In genomic region chr2:128783193-128783671, GRCh38 we compare ENCODE assay signal across 19 cellular contexts.
"Had no signal": no experiment of that assay in that cellular context is flagged by ENCODE, and none has a peak within 500 bp of the region (broad histone marks: within the 10 kb centered on the region; RNA-seq: fewer than 3 reads in every experiment).

No MANE protein-coding gene starts in this region.

- H3K27me3 Mint-ChIP-seq: activated naive CD4-positive, alpha-beta T cell treated with anti-CD3 and anti-CD28 coated beads, Interleukin-2, amount 10 ng/mL, durations not matched to agents 7 days and 5 days; dendritic cell treated with granulocyte-macrophage colony-stimulating factor and Interleukin-4, amounts not matched to agents 40 ng/mL and 50 ng/mL, for 4 days; stimulated activated naive CD8-positive, alpha-beta T cell treated with anti-CD3 and anti-CD28 coated beads, Interleukin-15, amount 100 ng/mL, for 72 hours had no signal

- H3K4me1 Mint-ChIP-seq: activated naive CD4-positive, alpha-beta T cell treated with anti-CD3 and anti-CD28 coated beads, Interleukin-2, amount 10 ng/mL, durations not matched to agents 7 days and 5 days; memory B cell; stimulated activated naive CD8-positive, alpha-beta T cell treated with anti-CD3 and anti-CD28 coated beads, Interleukin-15, amount 100 ng/mL, for 72 hours had no signal

- H3K4me3 ChIP-seq: left lung, suprapubic skin, tibial nerve, uterus had no signal

- H3K4me1 ChIP-seq: foreskin keratinocyte, left lung, tibial nerve, uterus had no signal

- H3K36me3 ChIP-seq: left lung, suprapubic skin, tibial nerve, uterus, WERI-Rb-1 had no signal

- H3K27ac ChIP-seq: foreskin keratinocyte, left lung, suprapubic skin, tibial nerve, uterus, WERI-Rb-1 had no signal

- H3K9me3 ChIP-seq: left lung, suprapubic skin, tibial nerve, uterus had no signal

- H3K36me3 Mint-ChIP-seq: activated naive CD4-positive, alpha-beta T cell treated with anti-CD3 and anti-CD28 coated beads, Interleukin-2, amount 10 ng/mL, durations not matched to agents 7 days and 5 days; memory B cell had no signal

- H3K4me3 Mint-ChIP-seq: activated naive CD4-positive, alpha-beta T cell treated with anti-CD3 and anti-CD28 coated beads, Interleukin-2, amount 10 ng/mL, durations not matched to agents 7 days and 5 days; activated T-cell treated with anti-CD3 and anti-CD28 coated beads, Interleukin-2, amount 50 U/mL, for 4 hours; dendritic cell treated with granulocyte-macrophage colony-stimulating factor and Interleukin-4, amounts not matched to agents 40 ng/mL and 50 ng/mL, for 4 days; memory B cell; nephron progenitor cell; stimulated activated naive CD8-positive, alpha-beta T cell treated with anti-CD3 and anti-CD28 coated beads, Interleukin-15, amount 100 ng/mL, for 72 hours had no signal

- H3K9me3 Mint-ChIP-seq: nephron progenitor cell had no signal

- ATAC-seq: activated T-cell treated with anti-CD3 and anti-CD28 coated beads, Interleukin-2, amount 50 U/mL, for 4 hours; foreskin keratinocyte; left lung; SK-N-SH treated with all-trans-retinoic acid at 6 μM for 48 hours; stimulated activated naive CD8-positive, alpha-beta T cell treated with anti-CD3 and anti-CD28 coated beads, Interleukin-15, amount 100 ng/mL, for 72 hours had no signal

- H3K27ac Mint-ChIP-seq: activated naive CD4-positive, alpha-beta T cell treated with anti-CD3 and anti-CD28 coated beads, Interleukin-2, amount 10 ng/mL, durations not matched to agents 7 days and 5 days; dendritic cell treated with granulocyte-macrophage colony-stimulating factor and Interleukin-4, amounts not matched to agents 40 ng/mL and 50 ng/mL, for 4 days; memory B cell; nephron progenitor cell had no signal

- H3K27me3 ChIP-seq: foreskin keratinocyte, suprapubic skin, tibial nerve, uterus had no signal

- DNase-seq: activated CD4-positive, CD25-positive, alpha-beta regulatory T cell treated with anti-CD3 and anti-CD28 coated beads, Interleukin-2, amount 50 U/mL, for 72 hours; activated naive CD4-positive, alpha-beta T cell treated with anti-CD3 and anti-CD28 coated beads, Interleukin-2, amount 10 ng/mL, durations not matched to agents 7 days and 5 days; activated T-cell treated with anti-CD3 and anti-CD28 coated beads, Interleukin-2, amount 50 U/mL, for 4 hours; effector CD8-positive, alpha-beta T cell; erythroblast; foreskin keratinocyte; kidney; nephron progenitor cell; occipital lobe; stimulated activated CD4-positive, alpha-beta T cell treated with anti-CD3 and anti-CD28 coated beads, Interleukin-4, amount 100 ng/mL, for 4 hours; stimulated activated naive CD8-positive, alpha-beta T cell treated with anti-CD3 and anti-CD28 coated beads, Interleukin-15, amount 100 ng/mL, for 72 hours; uterus; WERI-Rb-1 had no signal
